Comparison of ENCODE assay signal across 10 cellular contexts in the genomic region with DNA sequence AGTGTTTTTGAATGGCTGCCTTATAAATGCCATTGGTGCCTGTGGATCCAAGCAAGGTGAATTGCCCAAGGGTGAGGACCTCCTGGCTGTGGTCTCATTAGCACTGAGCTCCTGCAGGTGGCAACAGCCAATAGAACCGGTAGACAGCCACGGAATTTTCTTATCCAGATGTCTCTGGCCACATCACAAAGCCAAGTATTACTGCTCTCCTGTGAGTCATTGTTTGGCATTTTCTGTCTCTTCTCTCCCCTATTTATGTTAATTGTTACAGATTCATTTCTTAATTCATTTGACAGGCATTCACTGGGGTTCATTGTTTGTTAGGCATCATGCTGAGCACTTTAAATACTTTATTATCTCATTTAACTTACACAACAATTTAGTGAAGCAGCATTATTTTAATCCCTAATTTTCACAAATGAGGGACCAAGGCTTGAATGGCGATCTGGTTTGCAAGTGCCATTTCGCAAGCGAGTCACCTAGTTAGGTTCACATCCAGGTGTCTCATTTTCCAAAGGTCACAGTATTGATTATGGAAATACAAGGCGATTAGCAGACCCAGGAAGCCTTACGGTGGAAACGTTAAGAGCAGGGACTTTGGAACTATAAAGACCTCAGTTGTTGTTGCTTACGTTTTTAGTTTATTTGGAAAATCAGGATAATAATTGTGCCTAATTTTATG. TPM values are rescaled to one million over a fixed set of nuclear protein-coding genes. Genes with fewer than 3 reads are reported as not detected.
DNase-seq lines count a peak whose midpoint lies in the region; ATAC-seq and TF ChIP-seq lines count a peak whose summit lies in the region.
"Had no signal": no experiment of that assay in that cellular context is flagged by ENCODE, and none has a peak within 500 bp of the region (broad histone marks: within the 10 kb centered on the region; RNA-seq: fewer than 3 reads in every experiment).

No MANE protein-coding gene starts in this region.

- no peaks in the 10 kb centered on the region for H3K36me3 ChIP-seq in SJSA1

- ATAC-seq in foreskin keratinocyte (peak; percentile 91), HG03439 (IDR thresholded peaks at IDR 0.05; ENCODE audit: unreplicated experiment) (no peak)

- no peaks in the 10 kb centered on the region for H3K27me3 ChIP-seq in SJSA1 (replicated peaks)
- no peaks in the 10 kb centered on the region for H3K27me3 ChIP-seq in foreskin keratinocyte

- no peak overlapping the region for H3K4me3 ChIP-seq in HFF-Myc (replicated peaks; ENCODE audit: low read depth, low read length)
- H3K4me3 ChIP-seq in SJSA1: no peak overlapping the region

- H3K9me3 ChIP-seq in SJSA1 (replicated peaks): no peaks in the 10 kb centered on the region

- H3K27ac ChIP-seq in SJSA1 (no peak overlapping the region), foreskin keratinocyte (no peak overlapping the region)

- TF ChIP-seq CTCF in HFF-Myc (IDR thresholded peaks at IDR 0.05; ENCODE audit: low read depth, low read length, missing control alignments) (no peak), foreskin keratinocyte (conservative IDR thresholded peaks at IDR 0.05) (peak; percentile 20)

- H3K4me1 ChIP-seq in SJSA1 (replicated peaks) (peaks cover 44% of the 10 kb centered on the region), foreskin keratinocyte (peaks cover 14% of the 10 kb centered on the region)

- DNase-seq in A172 (ENCODE audit: low spot score) (peak; percentile 99), HFF-Myc (ENCODE audit: extremely low read depth, low read depth) (peak; percentile 65), SJSA1 (ENCODE audit: low read depth in 1 of 2, low spot score in 2 of 2) (peak; percentile 58 to 67), foreskin keratinocyte (peak; percentile 87 to 93), NCI-H2107 (lab: John Stamatoyannopoulos, UW) (no peak), hippocampal formation (lab: John Stamatoyannopoulos, UW) (no peak)
- no peak for DNase-seq in activated T-cell treated with anti-CD3 and anti-CD28 coated beads, Interleukin-2, amount 50 U/mL, for 48 hours
- DNase-seq: NK-92 treated with Interleukin-12 subunit alpha and Interleukin-12 subunit beta, amount 100 ng/mL, for 24 hours; stimulated activated CD4-positive, alpha-beta T cell treated with anti-CD3 and anti-CD28 coated beads, Interleukin-15, amount 100 ng/mL, for 24 hours had no signal

RNA-seq across cellular contexts. Expression of gene DPYSL3, which starts 58.2 kb away (rescaled TPM):
- total RNA-seq in A172 (2014; rRNA removed; shearing (Covaris generic)): 308 and 485 TPM in 2 replicates
- 125 and 156 TPM in 2 replicates for total RNA-seq in SJSA1 (2014; rRNA removed; shearing (Covaris generic))
- 29.4 and 53.6 TPM in 2 replicates for total RNA-seq in foreskin keratinocyte
- 14.5 and 24.3 TPM in 2 replicates for polyA plus RNA-seq in foreskin keratinocyte

Comparison
In these comparisons a context has a peak if more than half of its experiments do, and no peak if none do; other contexts are left out.
1. DNase-seq: peak in A172 (single experiment), HFF-Myc (single experiment), SJSA1 (2 of 2) and foreskin keratinocyte (2 of 2); none in NCI-H2107 (single experiment), hippocampal formation (0 of 2) and activated T-cell treated with anti-CD3 and anti-CD28 coated beads, Interleukin-2, amount 50 U/mL, for 48 hours (0 of 2).